In genomic region chr2:73925853-73926492, GRCh38 we compare ENCODE assay signal across 8 cellular contexts. TPM values are rescaled to one million over a fixed set of nuclear protein-coding genes. Genes with fewer than 3 reads are reported as not detected.
DNase-seq lines count a peak whose midpoint lies in the region; ATAC-seq, FAIRE-seq and TF ChIP-seq lines count a peak whose summit lies in the region.

No MANE protein-coding gene starts in this region.

- peaks cover 41% of the 10 kb centered on the region for H3K79me2 ChIP-seq in K562 (ENCODE audit: control insufficient read depth, insufficient read depth, low read length)

- H3K4me2 ChIP-seq in K562 (ENCODE audit: insufficient read depth, low read length) = peak overlapping the region; percentile 90

- TF ChIP-seq POLR2A in K562 (conservative IDR thresholded peaks at IDR 0.05) = no peak

- in situ Hi-C loops in K562 (cut with MboI) = no loop called here

- no peak for FAIRE-seq in K562 (lab: Jason Lieb, UNC)

- TSS peak; percentile 99 for BruUV-seq in K562 (replicated peaks; lab: Mats Ljungman, UMichigan)

- H2AFZ ChIP-seq in K562 (ENCODE audit: low read depth, low read length) = peak overlapping the region; percentile 80

- CTCF ChIA-PET in K562 (lab: Yijun Ruan, JAX; ENCODE audit: low intra/inter-chr PET ratio) = interaction anchor here (0.6 to 1.2 kb wide), 3 partner anchors 10 to 245 kb away, joined by 3 to 4 read pairs (median 4); no protein-coding TSS in a partner anchor

- peaks cover 15% of the 10 kb centered on the region for H3K4me1 ChIP-seq in HUES64 (ENCODE audit: insufficient read depth, low read length)
- peaks cover 20 to 39% of the 10 kb centered on the region in 2 experiments for H3K4me1 ChIP-seq in K562 (replicated peaks in 1 of 2; ENCODE audit: control insufficient read depth in 2 of 2, insufficient read depth in 2 of 2, low read length in 2 of 2)
- H3K4me1 ChIP-seq in mucosa of descending colon (ENCODE audit: low read depth) = peaks cover 39% of the 10 kb centered on the region

- TF ChIP-seq RAD21 in K562 (CRISPR knock-in tag; conservative IDR thresholded peaks at IDR 0.05 in 1 of 2, IDR thresholded peaks at IDR 0.05 in 1 of 2) = no peak

- intact Hi-C loops in K562 (cut with micrococcal nuclease) = loop anchor here (10.0 kb wide), 1 partner anchor 219 kb away; the partner anchor contains the start of gene BOLA3
- intact Hi-C loops in mucosa of descending colon (cut with DNase I, micrococcal nuclease) = loop anchor here in 1 of 2 donors (5.0 kb wide), 1 partner anchor 56 kb away; the partner anchor contains the start of gene TET3

- no peak for DNase-seq in AG09309 (ENCODE audit: low read depth)
- DNase-seq in K562 (ENCODE audit: extremely low read depth in 1 of 4, low spot score in 3 of 4) = peak in 1 of 4 experiments; percentile 36
- peak; percentile 79 to 92 (median 80) for DNase-seq in mucosa of descending colon
- DNase-seq in effector CD8-positive, alpha-beta T cell (lab: John Stamatoyannopoulos, UW) = no peak
- DNase-seq in HUDEP-2 (lab: John Stamatoyannopoulos, UW; ENCODE audit: unreplicated experiment in 76 of 76) = no peak

- no peaks in the 10 kb centered on the region for H3K27me3 ChIP-seq in HUES64 (ENCODE audit: insufficient read depth, low read length)
- no peaks in the 10 kb centered on the region for H3K27me3 ChIP-seq in K562 (ENCODE audit: control insufficient read depth in 2 of 2, insufficient read depth in 2 of 2, low read length in 2 of 2)

- H3K9me3 ChIP-seq in HUES64 (ENCODE audit: insufficient read depth, low read depth, low read length) (no peaks in the 10 kb centered on the region), K562 (replicated peaks; ENCODE audit: control insufficient read depth, insufficient read depth, low read depth, low read length) (no peaks in the 10 kb centered on the region), mucosa of descending colon (no peaks in the 10 kb centered on the region)

- no peaks in the 10 kb centered on the region for H3K9me1 ChIP-seq in K562 (ENCODE audit: control insufficient read depth, insufficient read depth, low read length)

- H3K27ac ChIP-seq in HUES64 (ENCODE audit: low read depth, low read length) (peak overlapping the region; percentile 10; the same call in 1 of the 2 replicates), K562 (ENCODE audit: extremely low read depth, low read depth, low read length) (peak overlapping the region; percentile 93)

- peak overlapping the region; percentile 90; the same call in 1 of the 2 replicates for H3K9ac ChIP-seq in HUES64 (ENCODE audit: low read depth, low read length)
- H3K9ac ChIP-seq in K562 (ENCODE audit: insufficient read depth in 1 of 2, low read depth in 2 of 2, low read length in 2 of 2) = peak overlapping the region; percentile 37 to 98; a peak in 3 of 4 replicates

- POLR2A ChIA-PET in K562 (lab: Yijun Ruan, JAX) = no interaction called here

- TF ChIP-seq CTCF in AG09309 (IDR thresholded peaks at IDR 0.05; ENCODE audit: control insufficient read depth, insufficient read depth, low read depth, low read length, missing control alignments) (no peak), K562 (IDR thresholded peaks at IDR 0.05 in 2 of 3, conservative IDR thresholded peaks at IDR 0.05 in 1 of 3; ENCODE audit: insufficient read depth in 2 of 3, low read depth in 1 of 3, low read length in 3 of 3) (no peak), mucosa of descending colon (IDR thresholded peaks at IDR 0.05) (no peak)

- H3K36me3 ChIP-seq in HUES64 (ENCODE audit: insufficient read depth, low read length) = no peaks in the 10 kb centered on the region
- H3K36me3 ChIP-seq in K562 (ENCODE audit: control insufficient read depth, insufficient read depth, low read length) = peaks cover 24% of the 10 kb centered on the region; the same call in 2 of the 3 replicates
- H3K36me3 ChIP-seq in mucosa of descending colon (ENCODE audit: low read depth) = no peaks in the 10 kb centered on the region

- peaks cover 7% of the 10 kb centered on the region; the same call in 1 of the 2 replicates for H4K20me1 ChIP-seq in K562 (replicated peaks; ENCODE audit: control insufficient read depth, insufficient read depth, low read length)

- H3K4me3 ChIP-seq in AG09309 (ENCODE audit: control insufficient read depth, low read depth, low read length) = peak overlapping the region; percentile 78; the same call in 1 of the 2 replicates
- H3K4me3 ChIP-seq in HUES64 (ENCODE audit: low read length) = peak overlapping the region; percentile 79
- peak overlapping the region; percentile 81; the same call in 1 of the 2 replicates for H3K4me3 ChIP-seq in K562
- H3K4me3 ChIP-seq in mucosa of descending colon = no peak overlapping the region

- 94% methylated on average over 10 of the region's 13 CpGs for WGBS in HUES64
- 48% methylated on average over 13 of the region's 13 CpGs for WGBS in K562 (ENCODE audit: insufficient coverage, low coverage, missing lambda C conversion rate)

- no peak for TF ChIP-seq EP300 in K562 (IDR thresholded peaks at IDR 0.05; ENCODE audit: low read length)

- ATAC-seq in K562 (no peak), mucosa of descending colon (peak; percentile 75), HG03469 (IDR thresholded peaks at IDR 0.05; ENCODE audit: unreplicated experiment) (no peak), GM18511 (IDR thresholded peaks at IDR 0.05; ENCODE audit: unreplicated experiment) (no peak)

TF ChIP-seq in K562, 482 proteins besides CTCF, POLR2A, EP300 and RAD21 (continues in another document):
- TF ChIP-seq NR3C1 (CRISPR knock-in tag; IDR thresholded peaks at IDR 0.05) = no peak

RNA-seq across cellular contexts. Expression of gene DGUOK, which starts 0.7 kb away (rescaled TPM):
- 113 TPM for polyA plus RNA-seq in HUES64 (2013, experiment 1 of 2)
- polyA plus RNA-seq in HUES64 (2013, experiment 2 of 2) = 124 TPM
- total RNA-seq in K562 (2011; cell fraction: chromatin; rRNA removed; ENCODE audit: low replicate concordance) = 33.8 and 38.3 TPM in 2 replicates
- 33.5 and 37.1 TPM in 2 replicates for total RNA-seq in K562 (2011; cell fraction: nucleolus; rRNA removed)
- 36.7 and 58.4 TPM in 2 replicates for total RNA-seq in K562 (2011; cell fraction: nucleoplasm; rRNA removed)
- total RNA-seq in K562 (2014; rRNA removed) = 67.0 and 68.4 TPM in 2 replicates
- 79.0 and 87.6 TPM in 2 replicates for total RNA-seq in K562 (2014; rRNA removed; fragmentation: Illumina TruSeq; extraction: Trizol)
- total RNA-seq in K562 (2015; rRNA removed; fragmentation: Illumina TruSeq; extraction: Trizol) = 83.4 and 91.1 TPM in 2 replicates
- 91.7 and 92.5 TPM in 2 replicates for total RNA-seq in K562 (2021)
- polyA plus RNA-seq in K562 (2011; rRNA removed) = 129 and 170 TPM in 2 replicates
- polyA plus RNA-seq in K562 (2011; cell fraction: cytosol; rRNA removed) = 125 and 156 TPM in 2 replicates
- 64.6 and 74.4 TPM in 2 replicates for polyA plus RNA-seq in K562 (2011; cell fraction: nucleus; rRNA removed)
- polyA plus RNA-seq in K562 (2012) = 79.1 and 122 TPM in 2 replicates
- polyA plus RNA-seq in K562 (2014; fragmentation: Illumina TruSeq; extraction: Trizol) = 139 and 147 TPM in 2 replicates
- 100 to 1,000 TPM; 258 to 288 TPM for polyA plus RNA-seq in K562 (2014; fragmentation: Nextera tagmentation; extraction: Ambion mirVana)
- polyA plus RNA-seq in K562 (2014; rRNA removed) = 126 and 140 TPM in 2 replicates
- 33.3 and 40.1 TPM in 2 replicates for polyA minus RNA-seq in K562 (2011; rRNA and poly(A)+ RNA removed)
- polyA minus RNA-seq in K562 (2011; cell fraction: cytosol; rRNA and poly(A)+ RNA removed) = 25.8 and 39.5 TPM in 2 replicates
- polyA minus RNA-seq in K562 (2011; cell fraction: nucleus; rRNA and poly(A)+ RNA removed) = 28.5 and 30.0 TPM in 2 replicates
- 10 to 100 TPM; 36.5 to 61.3 (median 57.8) TPM for total RNA-seq in mucosa of descending colon

RNA-seq across cellular contexts. Expression of gene ACTG2, which starts 33.2 kb away (rescaled TPM):
- polyA plus RNA-seq in HUES64 (2013, experiment 1 of 2) = 5.8 TPM
- polyA plus RNA-seq in HUES64 (2013, experiment 2 of 2) = 4.4 TPM
- not detected in 2 replicates for total RNA-seq in K562 (2011; cell fraction: chromatin; rRNA removed; ENCODE audit: low replicate concordance)
- total RNA-seq in K562 (2011; cell fraction: nucleolus; rRNA removed) = not detected in 2 replicates
- total RNA-seq in K562 (2011; cell fraction: nucleoplasm; rRNA removed) = not detected in 2 replicates
- total RNA-seq in K562 (2014; rRNA removed) (not detected in 2 replicates), K562 (2014; rRNA removed; fragmentation: Illumina TruSeq; extraction: Trizol) (not detected in 2 replicates), K562 (2015; rRNA removed; fragmentation: Illumina TruSeq; extraction: Trizol) (not detected in 2 replicates), K562 (2021) (0.60 and 0.67 TPM in 2 replicates), mucosa of descending colon (1,000 to 10,000 TPM in 1 of 3 donors, 100 to 1,000 TPM in 1, 10 to 100 TPM in 1; 53.1 to 3,506 (median 391) TPM)
- polyA plus RNA-seq in K562 (2011; rRNA removed) (not detected in 2 replicates), K562 (2014; fragmentation: Illumina TruSeq; extraction: Trizol) (not detected in 2 replicates), K562 (2014; fragmentation: Nextera tagmentation; extraction: Ambion mirVana) (under 1 TPM in 1 of 2 experiments, not detected in 1; 0.06 TPM), K562 (2014; rRNA removed) (not detected in 2 replicates)
- polyA plus RNA-seq in K562 (2011; cell fraction: cytosol; rRNA removed) = not detected in 2 replicates
- polyA plus RNA-seq in K562 (2011; cell fraction: nucleus; rRNA removed) = not detected in 2 replicates
- 0.22 and 0.39 TPM in 2 replicates for polyA plus RNA-seq in K562 (2012)
- not detected in 2 replicates for polyA minus RNA-seq in K562 (2011; rRNA and poly(A)+ RNA removed)
- not detected in 2 replicates for polyA minus RNA-seq in K562 (2011; cell fraction: cytosol; rRNA and poly(A)+ RNA removed)
- not detected in 2 replicates for polyA minus RNA-seq in K562 (2011; cell fraction: nucleus; rRNA and poly(A)+ RNA removed)

RNA-seq across cellular contexts. Expression of gene TET3, which starts 58.7 kb away (rescaled TPM):
- 7.1 TPM for polyA plus RNA-seq in HUES64 (2013, experiment 1 of 2)
- polyA plus RNA-seq in HUES64 (2013, experiment 2 of 2) = 7.7 TPM
- 24.7 and 26.6 TPM in 2 replicates for total RNA-seq in K562 (2011; cell fraction: chromatin; rRNA removed; ENCODE audit: low replicate concordance)
- 14.5 and 15.1 TPM in 2 replicates for total RNA-seq in K562 (2011; cell fraction: nucleolus; rRNA removed)
- total RNA-seq in K562 (2011; cell fraction: nucleoplasm; rRNA removed) = 20.1 and 32.4 TPM in 2 replicates
- total RNA-seq in K562 (2014; rRNA removed) (4.9 and 7.1 TPM in 2 replicates), K562 (2014; rRNA removed; fragmentation: Illumina TruSeq; extraction: Trizol) (5.4 and 5.6 TPM in 2 replicates), K562 (2015; rRNA removed; fragmentation: Illumina TruSeq; extraction: Trizol) (6.3 and 6.4 TPM in 2 replicates), K562 (2021) (15.5 and 16.3 TPM in 2 replicates), mucosa of descending colon (10 to 100 TPM; 16.6 to 28.7 (median 21.9) TPM)
- polyA plus RNA-seq in K562 (2011; rRNA removed) (3.2 and 5.2 TPM in 2 replicates), K562 (2014; fragmentation: Illumina TruSeq; extraction: Trizol) (8.7 and 9.0 TPM in 2 replicates), K562 (2014; fragmentation: Nextera tagmentation; extraction: Ambion mirVana) (under 1 TPM; 0.35 to 0.58 TPM), K562 (2014; rRNA removed) (5.3 and 5.5 TPM in 2 replicates)
- polyA plus RNA-seq in K562 (2011; cell fraction: cytosol; rRNA removed) = 3.0 and 3.4 TPM in 2 replicates
- polyA plus RNA-seq in K562 (2011; cell fraction: nucleus; rRNA removed) = 7.8 and 14.6 TPM in 2 replicates
- polyA plus RNA-seq in K562 (2012) = 6.3 and 6.6 TPM in 2 replicates
- 6.5 and 10.2 TPM in 2 replicates for polyA minus RNA-seq in K562 (2011; rRNA and poly(A)+ RNA removed)
- 10.4 and 12.0 TPM in 2 replicates for polyA minus RNA-seq in K562 (2011; cell fraction: cytosol; rRNA and poly(A)+ RNA removed)
- 5.7 and 7.3 TPM in 2 replicates for polyA minus RNA-seq in K562 (2011; cell fraction: nucleus; rRNA and poly(A)+ RNA removed)

Comparison
In these comparisons a context has a peak if more than half of its experiments do, and no peak if none do; other contexts are left out.
1. DNase-seq: peak in mucosa of descending colon (3 of 3); none in AG09309 (single experiment), effector CD8-positive, alpha-beta T cell (single experiment) and HUDEP-2 (0 of 76).
2. RNA of gene ACTG2, which starts 33.2 kb away (total RNA-seq): 53.1 to 3,506 TPM in mucosa of descending colon; 0.60 to 0.67 TPM in K562; every median in the first group is over 10 times any median in the second.